Comparison of ENCODE assay signal across 8 cellular contexts in the genomic region with DNA sequence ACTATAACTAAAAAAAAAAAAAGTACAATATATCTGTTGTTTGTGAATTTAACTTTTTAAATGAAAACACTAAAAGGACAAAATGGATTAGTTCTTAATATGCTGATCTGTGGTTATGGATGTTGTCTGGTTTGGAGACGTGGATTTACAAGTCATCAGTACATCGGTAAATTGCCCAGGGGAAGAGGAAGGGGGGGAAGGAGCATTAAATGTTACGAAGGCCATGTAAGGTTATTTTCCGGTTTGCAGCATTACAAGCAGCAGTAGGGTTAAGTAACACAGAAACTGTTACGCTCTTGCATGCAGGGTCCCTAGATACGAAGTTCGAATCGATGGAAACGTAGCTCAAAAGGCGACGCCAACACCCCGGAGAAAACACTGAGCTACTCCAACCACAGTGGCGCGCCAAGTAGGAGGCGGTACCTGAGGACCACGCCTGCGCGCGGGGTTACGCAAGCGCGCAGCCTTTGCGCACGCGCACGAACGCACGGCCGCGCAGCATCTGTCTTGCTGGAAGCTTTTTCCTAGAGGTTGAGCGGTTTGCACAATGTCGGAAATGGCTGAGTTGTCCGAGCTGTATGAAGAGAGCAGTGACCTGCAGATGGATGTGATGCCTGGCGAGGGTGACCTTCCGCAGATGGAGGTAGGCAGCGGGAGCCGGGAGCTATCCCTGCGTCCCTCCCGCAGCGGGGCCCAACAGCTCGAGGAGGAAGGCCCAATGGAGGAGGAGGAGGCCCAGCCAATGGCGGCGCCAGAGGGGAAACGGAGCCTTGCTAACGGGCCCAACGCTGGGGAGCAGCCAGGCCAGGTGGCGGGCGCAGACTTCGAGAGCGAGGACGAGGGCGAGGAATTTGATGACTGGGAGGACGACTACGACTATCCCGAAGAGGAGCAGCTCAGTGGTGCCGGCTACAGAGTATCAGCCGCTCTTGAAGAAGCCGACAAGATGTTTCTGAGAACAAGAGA. TPM values are rescaled to one million over a fixed set of nuclear protein-coding genes. Genes with fewer than 3 reads are reported as not detected.
DNase-seq lines count a peak whose midpoint lies in the region; ATAC-seq and TF ChIP-seq lines count a peak whose summit lies in the region.

A gene with protein sequence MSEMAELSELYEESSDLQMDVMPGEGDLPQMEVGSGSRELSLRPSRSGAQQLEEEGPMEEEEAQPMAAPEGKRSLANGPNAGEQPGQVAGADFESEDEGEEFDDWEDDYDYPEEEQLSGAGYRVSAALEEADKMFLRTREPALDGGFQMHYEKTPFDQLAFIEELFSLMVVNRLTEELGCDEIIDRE (plus strand): TSS at position 505 of the 966 bp plus-strand sequence. CDS start 43 bp downstream, at position 548.

- no peaks in the 10 kb centered on the region for H3F3A ChIP-seq in OCI-LY1 (ENCODE audit: insufficient read depth, low read length)

- peak within 1 kb of the TSS; percentile 78 for H3K4me2 ChIP-seq in OCI-LY1 (ENCODE audit: low read length)

- H3K79me2 ChIP-seq in OCI-LY1 (ENCODE audit: insufficient read depth, low read length): peaks cover 6% of the 10 kb centered on the region; the same call in 1 of the 2 replicates

- peak within 1 kb of the TSS; percentile 94 for H3K9ac ChIP-seq in HUES6 (ENCODE audit: low read length)
- H3K9ac ChIP-seq in OCI-LY1 (ENCODE audit: low read length): peak within 1 kb of the TSS; percentile 74

- H3K36me3 ChIP-seq in HUES6 (ENCODE audit: control insufficient read depth, insufficient read depth, low read length) (no peaks in the 10 kb centered on the region), OCI-LY1 (ENCODE audit: insufficient read depth, low read length) (no peaks in the 10 kb centered on the region)

- H3K9me2 ChIP-seq in OCI-LY1 (ENCODE audit: low read depth, low read length): no peaks in the 10 kb centered on the region

- H3K9me3 Mint-ChIP-seq in endothelial cell (ENCODE audit: unreplicated experiment) (no peaks in the 10 kb centered on the region), mesothelial cell of epicardium (no peaks in the 10 kb centered on the region)

- peak within 1 kb of the TSS; percentile 97 for H3K4me3 ChIP-seq in HUES6 (ENCODE audit: low read depth, low read length)
- H3K4me3 ChIP-seq in OCI-LY1 (ENCODE audit: low read depth, low read length, poor library complexity, severe bottlenecking): peak within 1 kb of the TSS; percentile 85

- TF ChIP-seq CTCF in OCI-LY1 (IDR thresholded peaks at IDR 0.05; ENCODE audit: low read length) (peak; percentile 4; the same call in 1 of the 2 replicates), endothelial cell (IDR thresholded peaks at IDR 0.05; ENCODE audit: unreplicated experiment) (no peak), mesothelial cell of epicardium (IDR thresholded peaks at IDR 0.05; ENCODE audit: unreplicated experiment) (no peak)

- in situ Hi-C loops in Caki2 (cut with HindIII; ENCODE audit: low pct_unique_long_range_greater_than_20kb, low sequenced_read_pairs): loop anchor here (25.0 kb wide), 1 partner anchor 259 kb away; no protein-coding TSS in a partner anchor

- ATAC-seq in GM21423 (IDR thresholded peaks at IDR 0.05; ENCODE audit: unreplicated experiment): peak; percentile 95

- H3K4me1 ChIP-seq in HUES6 (ENCODE audit: control insufficient read depth, insufficient read depth, low read length) (peaks cover 10% of the 10 kb centered on the region; the same call in 1 of the 2 replicates), OCI-LY1 (ENCODE audit: insufficient read depth, low read length, severe bottlenecking) (peaks cover 25% of the 10 kb centered on the region)

- no peaks in the 10 kb centered on the region for H3K9me3 ChIP-seq in HUES6 (ENCODE audit: control insufficient read depth, insufficient read depth, low read depth, low read length)
- no peaks in the 10 kb centered on the region for H3K9me3 ChIP-seq in OCI-LY1 (ENCODE audit: low read length)

- peaks cover 23% of the 10 kb centered on the region for H3K4me1 Mint-ChIP-seq in endothelial cell (ENCODE audit: unreplicated experiment)
- H3K4me1 Mint-ChIP-seq in mesothelial cell of epicardium: peaks cover 37% of the 10 kb centered on the region

- DNase-seq in Caki2 (ENCODE audit: low read depth) (peak; percentile 91), endothelial cell (ENCODE audit: low spot score) (peak; percentile 91), mesothelial cell of epicardium (ENCODE audit: low spot score in 2 of 2, unreplicated experiment in 2 of 2) (peak; percentile 84 to 94)
- peak; percentile 87 for DNase-seq in activated CD8-positive, alpha-beta memory T cell treated with anti-CD3 and anti-CD28 coated beads, Interleukin-2, amount 50 U/mL, for 4 hours
- peak; percentile 84 to 86 for DNase-seq in stimulated activated CD8-positive, alpha-beta memory T cell treated with anti-CD3 and anti-CD28 coated beads, Interleukin-2, amount 100 ng/mL, for 1 hour (ENCODE audit: low read depth in 2 of 2)

- H3K27ac ChIP-seq in HUES6 (ENCODE audit: low read depth, low read length) (peak within 1 kb of the TSS; percentile 83; the same call in 1 of the 2 replicates), OCI-LY1 (ENCODE audit: low read depth, low read length, poor library complexity, severe bottlenecking) (peak within 1 kb of the TSS; percentile 61)

- peaks cover 11% of the 10 kb centered on the region; the same call in 1 of the 2 replicates for H3K27me3 ChIP-seq in HUES6 (ENCODE audit: control insufficient read depth, insufficient read depth, low read length)
- no peaks in the 10 kb centered on the region for H3K27me3 ChIP-seq in OCI-LY1 (ENCODE audit: insufficient read depth, low read length)

- H3K27ac Mint-ChIP-seq in endothelial cell (ENCODE audit: unreplicated experiment) (peak within 1 kb of the TSS; percentile 73), mesothelial cell of epicardium (peak within 1 kb of the TSS; percentile 98)

- peak within 1 kb of the TSS; percentile 97 for H2AFZ ChIP-seq in OCI-LY1 (ENCODE audit: low read length)

- H3K4me3 Mint-ChIP-seq in endothelial cell (ENCODE audit: unreplicated experiment) (peak within 1 kb of the TSS; percentile 99), mesothelial cell of epicardium (peak within 1 kb of the TSS; percentile 98)

- H3K27me3 Mint-ChIP-seq in endothelial cell (ENCODE audit: unreplicated experiment): peaks cover 1% of the 10 kb centered on the region
- H3K27me3 Mint-ChIP-seq in mesothelial cell of epicardium (ENCODE audit: low read depth): peaks cover 14% of the 10 kb centered on the region

- H3K36me3 Mint-ChIP-seq in endothelial cell (ENCODE audit: low read depth, unreplicated experiment) (no peaks in the 10 kb centered on the region), mesothelial cell of epicardium (no peaks in the 10 kb centered on the region)

- H4K20me1 ChIP-seq in OCI-LY1 (ENCODE audit: insufficient read depth, low read length): no peaks in the 10 kb centered on the region

RNA-seq across cellular contexts. Expression of the gene that starts here (rescaled TPM):
- total RNA-seq in Caki2 (2014; rRNA removed; shearing (Covaris generic); ENCODE audit: low replicate concordance): 165 and 200 TPM in 2 replicates
- total RNA-seq in endothelial cell (ENCODE audit: unreplicated experiment) (126 TPM), mesothelial cell of epicardium (135 to 146 TPM (median 139 TPM) in 3 replicates)

Comparison
In these comparisons a context has a peak if more than half of its experiments do, and no peak if none do; other contexts are left out.
1. Peak in every context shown above with its lines: DNase-seq, ATAC-seq, H3K4me3 ChIP-seq and H3K27ac ChIP-seq.